In genomic region chr12:105705765-105706164, GRCh38 we compare ENCODE assay signal across 9 cellular contexts.
DNase-seq lines count a peak whose midpoint lies in the region; ATAC-seq and TF ChIP-seq lines count a peak whose summit lies in the region.
"Had no signal": no experiment of that assay in that cellular context is flagged by ENCODE, and none has a peak within 500 bp of the region (broad histone marks: within the 10 kb centered on the region; RNA-seq: fewer than 3 reads in every experiment).

No MANE protein-coding gene starts in this region.

- peak; percentile 77 to 86 for TF ChIP-seq CTCF in right atrium auricular region (IDR thresholded peaks at IDR 0.05)

- H3K4me1 Mint-ChIP-seq in naive thymus-derived CD4-positive, alpha-beta T cell = no peaks in the 10 kb centered on the region
- H3K4me1 Mint-ChIP-seq: activated naive CD8-positive, alpha-beta T cell treated with anti-CD3 and anti-CD28 coated beads, Interleukin-2, amount 10 ng/mL, durations not matched to agents 7 days and 5 days had no signal

- peaks cover 0 to 3% (median 0%) of the 10 kb centered on the region in 11 donors for H3K9me3 Mint-ChIP-seq in naive thymus-derived CD4-positive, alpha-beta T cell
- H3K9me3 Mint-ChIP-seq: activated naive CD8-positive, alpha-beta T cell treated with anti-CD3 and anti-CD28 coated beads, Interleukin-2, amount 10 ng/mL, durations not matched to agents 7 days and 5 days had no signal

- H3K27ac ChIP-seq in right atrium auricular region (peak overlapping the region in 1 of 2 donors; percentile 28), skeletal muscle tissue (ENCODE audit: low read depth, low read length) (peak overlapping the region; percentile 85)
- H3K27ac ChIP-seq in naive thymus-derived CD4-positive, alpha-beta T cell (ENCODE audit: low read depth, low read length) = no peak overlapping the region

- H3K27me3 Mint-ChIP-seq in naive thymus-derived CD4-positive, alpha-beta T cell = peaks cover 0 to 7% (median 3%) of the 10 kb centered on the region in 5 donors
- H3K27me3 Mint-ChIP-seq: activated naive CD8-positive, alpha-beta T cell treated with anti-CD3 and anti-CD28 coated beads, Interleukin-2, amount 10 ng/mL, durations not matched to agents 7 days and 5 days had no signal

- H3K36me3 Mint-ChIP-seq in naive thymus-derived CD4-positive, alpha-beta T cell = no peaks in the 10 kb centered on the region
- H3K36me3 Mint-ChIP-seq: activated naive CD8-positive, alpha-beta T cell treated with anti-CD3 and anti-CD28 coated beads, Interleukin-2, amount 10 ng/mL, durations not matched to agents 7 days and 5 days had no signal

- H3K4me3 Mint-ChIP-seq in naive thymus-derived CD4-positive, alpha-beta T cell = no peak overlapping the region
- H3K4me3 Mint-ChIP-seq: activated naive CD8-positive, alpha-beta T cell treated with anti-CD3 and anti-CD28 coated beads, Interleukin-2, amount 10 ng/mL, durations not matched to agents 7 days and 5 days had no signal

- H3K36me3 ChIP-seq in right atrium auricular region (no peaks in the 10 kb centered on the region), skeletal muscle tissue (ENCODE audit: control insufficient read depth in 3 of 3, insufficient read depth in 3 of 3, low read length in 3 of 3) (no peaks in the 10 kb centered on the region)
- no peaks in the 10 kb centered on the region for H3K36me3 ChIP-seq in naive thymus-derived CD4-positive, alpha-beta T cell (ENCODE audit: control insufficient read depth in 2 of 3, insufficient read depth in 3 of 3, low read length in 3 of 3)

- peak overlapping the region in 2 of 3 donors; percentile 26 to 34 for H3K9ac ChIP-seq in skeletal muscle tissue (ENCODE audit: low read depth in 1 of 3, low read length in 3 of 3)

- CTCF ChIA-PET in naive thymus-derived CD4-positive, alpha-beta T cell (lab: Charles Lee) = no interaction called here

- DNase-seq in SIG-M5 treated with dmso at 0.1 percent for 504 hours (lab: John Stamatoyannopoulos, UW; ENCODE audit: unreplicated experiment) (peak; percentile 14), SIG-M5 (lab: John Stamatoyannopoulos, UW) (no peak), NCI-H1694 (lab: John Stamatoyannopoulos, UW) (peak; percentile 3), amniotic stem cell (lab: John Stamatoyannopoulos, UW) (peak; percentile 4), right atrium auricular region (ENCODE audit: low spot score) (peak; percentile 71)
- no peak for DNase-seq in naive thymus-derived CD4-positive, alpha-beta T cell
- DNase-seq: activated naive CD8-positive, alpha-beta T cell treated with anti-CD3 and anti-CD28 coated beads, Interleukin-2, amount 10 ng/mL, durations not matched to agents 7 days and 5 days had no signal

- peaks cover 0 to 12% of the 10 kb centered on the region in 2 donors for H3K4me1 ChIP-seq in right atrium auricular region
- H3K4me1 ChIP-seq in skeletal muscle tissue (ENCODE audit: control insufficient read depth in 3 of 3, insufficient read depth in 3 of 3, low read length in 3 of 3) = peaks cover 15 to 22% (median 22%) of the 10 kb centered on the region in 3 donors
- no peaks in the 10 kb centered on the region for H3K4me1 ChIP-seq in naive thymus-derived CD4-positive, alpha-beta T cell (ENCODE audit: control insufficient read depth in 2 of 2, insufficient read depth in 2 of 2, low read length in 2 of 2)

- H3K27ac Mint-ChIP-seq in naive thymus-derived CD4-positive, alpha-beta T cell = no peak overlapping the region
- H3K27ac Mint-ChIP-seq: activated naive CD8-positive, alpha-beta T cell treated with anti-CD3 and anti-CD28 coated beads, Interleukin-2, amount 10 ng/mL, durations not matched to agents 7 days and 5 days had no signal

- ATAC-seq in naive thymus-derived CD4-positive, alpha-beta T cell = no peak
- no peak for ATAC-seq in GM21737 (IDR thresholded peaks at IDR 0.05; ENCODE audit: unreplicated experiment)

- POLR2A ChIA-PET in naive thymus-derived CD4-positive, alpha-beta T cell (lab: Charles Lee) = no interaction called here

- intact Hi-C loops in naive thymus-derived CD4-positive, alpha-beta T cell (cut with micrococcal nuclease) = loop anchor here in 1 of 2 donors (5.0 kb wide), 1 partner anchor 432 kb away; the partner anchor contains the start of gene NUAK1

- H3K27me3 ChIP-seq in right atrium auricular region (no peaks in the 10 kb centered on the region), skeletal muscle tissue (ENCODE audit: control insufficient read depth in 3 of 3, insufficient read depth in 3 of 3, low read length in 3 of 3) (no peaks in the 10 kb centered on the region)
- no peaks in the 10 kb centered on the region for H3K27me3 ChIP-seq in naive thymus-derived CD4-positive, alpha-beta T cell (ENCODE audit: control insufficient read depth in 2 of 2, insufficient read depth in 2 of 2, low read length in 2 of 2)

- H3K4me3 ChIP-seq in right atrium auricular region (no peak overlapping the region), skeletal muscle tissue (ENCODE audit: low read length in 3 of 3) (no peak overlapping the region)
- H3K4me3 ChIP-seq in naive thymus-derived CD4-positive, alpha-beta T cell (ENCODE audit: low read length) = no peak overlapping the region

- H3K9me3 ChIP-seq in right atrium auricular region = no peaks in the 10 kb centered on the region
- no peaks in the 10 kb centered on the region for H3K9me3 ChIP-seq in skeletal muscle tissue (ENCODE audit: control insufficient read depth in 3 of 3, low read length in 3 of 3)
- no peaks in the 10 kb centered on the region for H3K9me3 ChIP-seq in naive thymus-derived CD4-positive, alpha-beta T cell (ENCODE audit: control insufficient read depth in 2 of 3, low read length in 3 of 3)

Comparison
In these comparisons a context has a peak if more than half of its experiments do, and no peak if none do; other contexts are left out.
1. DNase-seq: peak in SIG-M5 treated with dmso at 0.1 percent for 504 hours (single experiment), NCI-H1694 (single experiment), amniotic stem cell (single experiment) and right atrium auricular region (single experiment); none in SIG-M5 (single experiment) and naive thymus-derived CD4-positive, alpha-beta T cell (0 of 9).